9 cellular contexts compared by ENCODE assay signal in genomic region chr1:240575976-240576666, GRCh38. TPM values are rescaled to one million over a fixed set of nuclear protein-coding genes. Genes with fewer than 3 reads are reported as not detected.
DNase-seq lines count a peak whose midpoint lies in the region; ATAC-seq, FAIRE-seq and TF ChIP-seq lines count a peak whose summit lies in the region.
"Had no signal": no experiment of that assay in that cellular context is flagged by ENCODE, and none has a peak within 500 bp of the region (broad histone marks: within the 10 kb centered on the region; RNA-seq: fewer than 3 reads in every experiment).

No MANE protein-coding gene starts in this region.

- H2AFZ ChIP-seq in parathyroid adenoma = peak overlapping the region; percentile 68

- ATAC-seq in esophagus mucosa = no peak

- H3K27ac ChIP-seq in parathyroid adenoma = peak overlapping the region; percentile 79
- H3K27ac ChIP-seq: neutrophil had no signal

- no peaks in the 10 kb centered on the region for H3K79me2 ChIP-seq in parathyroid adenoma

- H3K9ac ChIP-seq in parathyroid adenoma = no peak overlapping the region

- H3K4me2 ChIP-seq in parathyroid adenoma (ENCODE audit: low read length) = peak overlapping the region; percentile 69

- DNase-seq in D721Med (ENCODE audit: insufficient read length, low spot score) (no peak), H4 (ENCODE audit: low spot score) (peak; percentile 79), OCI-M1 (lab: John Stamatoyannopoulos, UW) (peak; percentile 91), bronchial epithelial cell (ENCODE audit: low read depth) (peak; percentile 3), UCSD-AML1 (lab: John Stamatoyannopoulos, UW; ENCODE audit: unreplicated experiment) (no peak), GM13977 (ENCODE audit: low spot score) (no peak)

- H3K4me3 ChIP-seq in bronchial epithelial cell (ENCODE audit: low read depth, low read length) (no peak overlapping the region), parathyroid adenoma (ENCODE audit: low read depth, low read length) (peak overlapping the region; percentile 51)

- in situ Hi-C loops in GM13977 (cut with MboI; ENCODE audit: low pct_unique_long_range_greater_than_20kb, low sequenced_read_pairs, unreplicated experiment) = no loop called here

- TF ChIP-seq CTCF in D721Med (IDR thresholded peaks at IDR 0.05; ENCODE audit: insufficient read depth, missing control alignments) = no peak
- TF ChIP-seq CTCF in bronchial epithelial cell (IDR thresholded peaks at IDR 0.05; ENCODE audit: insufficient read depth, low read length, severe bottlenecking) = no peak
- no peak for TF ChIP-seq CTCF in parathyroid adenoma (IDR thresholded peaks at IDR 0.05)
- TF ChIP-seq CTCF in GM13977 (IDR thresholded peaks at IDR 0.05; ENCODE audit: extremely low read depth, insufficient read depth, missing control alignments) = no peak

- H3K36me3 ChIP-seq in bronchial epithelial cell (ENCODE audit: control insufficient read depth, insufficient read depth, low read length) (no peaks in the 10 kb centered on the region), parathyroid adenoma (ENCODE audit: control insufficient read depth, insufficient read depth, low read length) (no peaks in the 10 kb centered on the region)
- H3K36me3 ChIP-seq: neutrophil had no signal

- no peaks in the 10 kb centered on the region for H3K9me3 ChIP-seq in parathyroid adenoma (ENCODE audit: control insufficient read depth, low read length)
- H3K9me3 ChIP-seq: neutrophil had no signal

- H3K4me1 ChIP-seq in parathyroid adenoma = peaks cover 3% of the 10 kb centered on the region

- H3K27me3 ChIP-seq in bronchial epithelial cell (ENCODE audit: control insufficient read depth, insufficient read depth, low read length) (no peaks in the 10 kb centered on the region), parathyroid adenoma (ENCODE audit: control insufficient read depth, insufficient read depth, low read length) (no peaks in the 10 kb centered on the region)
- H3K27me3 ChIP-seq: neutrophil had no signal

- FAIRE-seq in D721Med (lab: Jason Lieb, UNC) (peak; percentile 63), bronchial epithelial cell (lab: Jason Lieb, UNC) (no peak)

RNA-seq across cellular contexts. Expression of gene GREM2, which starts 35.8 kb away (rescaled TPM):
- total RNA-seq in H4 (2014; rRNA removed; shearing (Covaris generic)) = 0.08 and 0.66 TPM in 2 replicates
- total RNA-seq in bronchial epithelial cell (not detected in 2 replicates), esophagus mucosa (0.52 TPM)

Comparison
In these comparisons a context has a peak if more than half of its experiments do, and no peak if none do; other contexts are left out.
1. DNase-seq: peak in H4 (single experiment), OCI-M1 (single experiment) and bronchial epithelial cell (single experiment); none in D721Med (single experiment), UCSD-AML1 (single experiment) and GM13977 (single experiment).